Comparison of ENCODE assay signal across 13 cellular contexts in the genomic region with DNA sequence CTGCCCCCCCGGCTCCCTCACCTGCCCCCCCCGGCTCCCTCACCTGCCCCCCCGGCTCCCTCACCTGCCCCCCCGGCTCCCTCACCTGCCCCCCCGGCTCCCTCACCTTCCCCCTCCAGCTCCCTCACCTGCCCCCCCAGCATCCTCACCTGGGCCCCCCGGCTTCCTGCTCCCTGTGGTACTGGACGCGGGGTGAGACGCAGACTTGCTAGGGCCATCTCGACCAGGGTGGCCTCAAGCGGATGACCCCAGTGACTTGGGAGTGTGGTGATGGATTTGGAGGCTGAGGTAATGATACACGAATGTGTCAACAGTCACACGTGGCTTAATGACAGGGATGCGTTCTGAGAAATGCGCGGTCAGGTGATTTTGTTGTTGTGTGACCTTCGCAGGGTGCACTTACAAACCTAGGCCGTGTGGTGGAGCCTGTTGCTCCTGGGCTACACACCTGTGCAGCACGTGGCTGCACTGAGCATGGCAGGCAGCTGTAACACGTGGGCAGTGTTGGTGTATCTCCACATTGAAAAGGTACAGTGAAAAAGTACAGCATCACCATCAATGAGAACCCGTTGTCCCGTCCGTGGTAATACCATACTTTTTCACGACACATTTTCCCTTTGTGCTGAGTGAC.
A peak's percentile ranks its signal among the peaks of the same experiment; 100 is the strongest.
DNase-seq lines count a peak whose midpoint lies in the region; ATAC-seq and TF ChIP-seq lines count a peak whose summit lies in the region.
"Had no signal": no experiment of that assay in that cellular context is flagged by ENCODE, and none has a peak within 500 bp of the region (broad histone marks: within the 10 kb centered on the region; RNA-seq: fewer than 3 reads in every experiment).

No MANE protein-coding gene starts in this region.

- POLR2A ChIA-PET in activated CD8-positive, alpha-beta T cell treated with anti-CD3 and anti-CD28 coated beads for 36 hours (lab: Charles Lee), result interaction anchor here (0.9 kb wide), 1 partner anchor 36 kb away, joined by 3 read pairs; no protein-coding TSS in a partner anchor

- TF ChIP-seq CTCF in LNCAP (IDR thresholded peaks at IDR 0.05), result peak; percentile 44
- TF ChIP-seq CTCF in sigmoid colon (IDR thresholded peaks at IDR 0.05), result no peak
- no peak for TF ChIP-seq CTCF in colonic mucosa (IDR thresholded peaks at IDR 0.05)
- no peak for TF ChIP-seq CTCF in activated CD8-positive, alpha-beta T cell treated with anti-CD3 and anti-CD28 coated beads for 36 hours (IDR thresholded peaks at IDR 0.05)

- no peak overlapping the region for H3K4me3 ChIP-seq in sigmoid colon
- no peak overlapping the region for H3K4me3 ChIP-seq in colonic mucosa
- H3K4me3 ChIP-seq: BLaER1 treated with 17β-estradiol and CSF1 and Interleukin-3, amounts not matched to agents 10 nM and 100 nM had no signal

- no peak overlapping the region for H3K9ac ChIP-seq in colonic mucosa (ENCODE audit: low read depth in 2 of 2, low read length in 2 of 2)
- H3K9ac ChIP-seq: BLaER1 treated with 17β-estradiol and CSF1 and Interleukin-3, amounts not matched to agents 10 nM and 100 nM had no signal

- CTCF ChIA-PET in activated CD8-positive, alpha-beta T cell treated with anti-CD3 and anti-CD28 coated beads for 36 hours (lab: Charles Lee), result no interaction called here

- H3K4me1 Mint-ChIP-seq in activated CD8-positive, alpha-beta T cell treated with anti-CD3 and anti-CD28 coated beads for 36 hours (ENCODE audit: low read depth), result no peaks in the 10 kb centered on the region
- H3K4me1 Mint-ChIP-seq: central memory CD8-positive, alpha-beta T cell had no signal

- ATAC-seq in left lobe of liver, result peak; percentile 82
- no peak for ATAC-seq in activated CD8-positive, alpha-beta T cell treated with anti-CD3 and anti-CD28 coated beads for 36 hours

- H3K4me3 Mint-ChIP-seq in activated CD8-positive, alpha-beta T cell treated with anti-CD3 and anti-CD28 coated beads for 36 hours, result no peak overlapping the region
- H3K4me3 Mint-ChIP-seq: central memory CD8-positive, alpha-beta T cell had no signal

- H3K27ac ChIP-seq in sigmoid colon (no peak overlapping the region), colonic mucosa (no peak overlapping the region)
- H3K27ac ChIP-seq: BLaER1 treated with 17β-estradiol and CSF1 and Interleukin-3, amounts not matched to agents 10 nM and 100 nM had no signal

- H3K9me3 ChIP-seq in sigmoid colon, result no peaks in the 10 kb centered on the region
- H3K9me3 ChIP-seq in colonic mucosa, result no peaks in the 10 kb centered on the region
- H3K9me3 ChIP-seq: BLaER1 treated with 17β-estradiol and CSF1 and Interleukin-3, amounts not matched to agents 10 nM and 100 nM had no signal

- TF ChIP-seq EP300 in sigmoid colon (IDR thresholded peaks at IDR 0.05), result no peak

- H3K4me1 ChIP-seq in sigmoid colon (no peaks in the 10 kb centered on the region), colonic mucosa (no peaks in the 10 kb centered on the region)

- intact Hi-C loops in sigmoid colon (cut with DNase I), result no loop called here
- intact Hi-C loops in colonic mucosa (cut with DNase I), result no loop called here
- intact Hi-C loops in activated CD8-positive, alpha-beta T cell treated with anti-CD3 and anti-CD28 coated beads for 36 hours (cut with micrococcal nuclease), result no loop called here

- peaks cover 2% of the 10 kb centered on the region for H3K27me3 Mint-ChIP-seq in activated CD8-positive, alpha-beta T cell treated with anti-CD3 and anti-CD28 coated beads for 36 hours

- 56 to 70% methylated on average over 24 of the region's 24 CpGs for WGBS in sigmoid colon, 2 donors

- H3K27ac Mint-ChIP-seq in activated CD8-positive, alpha-beta T cell treated with anti-CD3 and anti-CD28 coated beads for 36 hours, result no peak overlapping the region

- H3K27me3 ChIP-seq in sigmoid colon, result peaks cover 0 to 40% (median 1%) of the 10 kb centered on the region in 3 donors
- no peaks in the 10 kb centered on the region for H3K27me3 ChIP-seq in colonic mucosa

- H3K36me3 Mint-ChIP-seq in activated CD8-positive, alpha-beta T cell treated with anti-CD3 and anti-CD28 coated beads for 36 hours (ENCODE audit: low read depth), result no peaks in the 10 kb centered on the region

- DNase-seq in COR-L47 (lab: John Stamatoyannopoulos, UW) (peak; percentile 32), NCI-H774 (lab: John Stamatoyannopoulos, UW) (peak; percentile 92), left lobe of liver (ENCODE audit: low spot score) (no peak), sigmoid colon (no peak), colonic mucosa (no peak), GDM1 (lab: John Stamatoyannopoulos, UW) (no peak)
- DNase-seq in activated CD8-positive, alpha-beta T cell treated with anti-CD3 and anti-CD28 coated beads for 36 hours, result no peak
- DNase-seq: GOT3; kidney glomerular epithelial cell; stimulated activated CD4-positive, alpha-beta T cell treated with anti-CD3 and anti-CD28 coated beads, Interleukin-4, amount 100 ng/mL, for 4 hours had no signal

- H3K36me3 ChIP-seq in sigmoid colon, result no peaks in the 10 kb centered on the region
- no peaks in the 10 kb centered on the region for H3K36me3 ChIP-seq in colonic mucosa
- H3K36me3 ChIP-seq: BLaER1 treated with 17β-estradiol and CSF1 and Interleukin-3, amounts not matched to agents 10 nM and 100 nM had no signal

- no peak for TF ChIP-seq POLR2A in sigmoid colon (IDR thresholded peaks at IDR 0.05)

- no peaks in the 10 kb centered on the region for H3K9me3 Mint-ChIP-seq in activated CD8-positive, alpha-beta T cell treated with anti-CD3 and anti-CD28 coated beads for 36 hours
- H3K9me3 Mint-ChIP-seq: central memory CD8-positive, alpha-beta T cell had no signal

Comparison
In these comparisons a context has a peak if more than half of its experiments do, and no peak if none do; other contexts are left out.
1. DNase-seq: peak in COR-L47 (single experiment) and NCI-H774 (single experiment); none in left lobe of liver (single experiment), sigmoid colon (single experiment), colonic mucosa (single experiment), activated CD8-positive, alpha-beta T cell treated with anti-CD3 and anti-CD28 coated beads for 36 hours (single experiment) and GDM1 (single experiment).